23 cellular contexts compared by ENCODE assay signal in the genomic region with DNA sequence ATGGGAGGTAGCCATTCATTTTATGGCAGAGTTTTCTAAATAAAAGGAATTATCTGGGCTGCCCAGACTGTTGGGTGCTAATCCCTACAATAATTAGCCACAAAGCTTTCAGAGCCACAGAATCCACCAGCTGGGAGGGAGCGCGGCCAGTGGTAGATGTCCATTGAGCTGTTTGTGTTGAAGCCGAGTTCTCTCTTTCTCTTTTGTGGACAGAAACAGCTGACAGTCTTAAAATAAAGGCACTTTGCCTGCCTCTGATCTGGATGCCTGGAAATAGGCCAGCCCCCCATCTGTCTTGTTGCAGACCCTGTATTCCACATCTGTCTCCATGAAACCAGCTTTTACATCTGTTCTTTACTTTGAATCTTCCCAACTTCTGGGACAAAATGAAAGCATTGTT.
DNase-seq lines count a peak whose midpoint lies in the region; ATAC-seq and TF ChIP-seq lines count a peak whose summit lies in the region.
"Had no signal": no experiment of that assay in that cellular context is flagged by ENCODE, and none has a peak within 500 bp of the region (broad histone marks: within the 10 kb centered on the region; RNA-seq: fewer than 3 reads in every experiment).

No MANE protein-coding gene starts in this region.

- H3K27ac Mint-ChIP-seq in glutamatergic neuron (ENCODE audit: unreplicated experiment) (peak overlapping the region; percentile 94), neural progenitor cell (peak overlapping the region; percentile 15), progenitor cell of endocrine pancreas (no peak overlapping the region)
- H3K27ac Mint-ChIP-seq: activated T-cell treated with anti-CD3 and anti-CD28 coated beads, Interleukin-2, amount 50 U/mL, for 24 hours; CD14-positive monocyte; stimulated activated effector memory CD8-positive, alpha-beta T cell treated with anti-CD3 and anti-CD28 coated beads, Interleukin-12 subunit alpha, Interleukin-12 subunit beta, amount 100 ng/mL, for 72 hours had no signal

- no peak for ATAC-seq in aorta (ENCODE audit: low FRiP score)
- ATAC-seq: left lobe of liver, mucosa of descending colon had no signal

- WGBS in aorta, 2 donors, result 74 to 75% methylated on average over 3 of the region's 3 CpGs
- 17 to 29% methylated on average over 3 of the region's 3 CpGs for WGBS in GM23248 (ENCODE audit: low coverage in 1 of 2, low lambda C conversion rate in 2 of 2, missing lambda C conversion rate in 2 of 2), 2 experiments

- H3K27me3 Mint-ChIP-seq in glutamatergic neuron (ENCODE audit: unreplicated experiment) (peaks cover 4% of the 10 kb centered on the region), neural progenitor cell (ENCODE audit: insufficient read depth, low read depth) (no peaks in the 10 kb centered on the region), progenitor cell of endocrine pancreas (no peaks in the 10 kb centered on the region)
- H3K27me3 Mint-ChIP-seq: activated T-cell treated with anti-CD3 and anti-CD28 coated beads, Interleukin-2, amount 50 U/mL, for 24 hours had no signal

- H2AFZ ChIP-seq in neural progenitor cell (replicated peaks) (no peak overlapping the region), GM23248 (no peak overlapping the region)

- peak overlapping the region; percentile 46 for H3K4me2 ChIP-seq in neural progenitor cell
- no peak overlapping the region for H3K4me2 ChIP-seq in GM23248 (ENCODE audit: unreplicated experiment)

- in situ Hi-C loops in GM23248 (cut with MboI), result no loop called here

- no peaks in the 10 kb centered on the region for H4K20me1 ChIP-seq in neural progenitor cell (ENCODE audit: low read depth)
- H4K20me1 ChIP-seq in GM23248 (ENCODE audit: insufficient read depth), result no peaks in the 10 kb centered on the region

- no peaks in the 10 kb centered on the region for H3K9me2 ChIP-seq in GM23248 (ENCODE audit: insufficient read depth)

- H3K4me1 ChIP-seq in neural progenitor cell (peaks cover 12% of the 10 kb centered on the region), aorta (ENCODE audit: control insufficient read depth in 1 of 2, insufficient read depth in 2 of 2, low read length in 2 of 2) (peaks cover 0 to 1% of the 10 kb centered on the region in 2 donors), GM23248 (ENCODE audit: insufficient read depth) (no peaks in the 10 kb centered on the region)
- H3K4me1 ChIP-seq: testis had no signal

- H3K9ac ChIP-seq in neural progenitor cell (no peak overlapping the region), GM23248 (no peak overlapping the region)

- no peaks in the 10 kb centered on the region for H3K27me3 ChIP-seq in neural progenitor cell
- H3K27me3 ChIP-seq in aorta (ENCODE audit: control insufficient read depth in 1 of 2, insufficient read depth in 2 of 2, low read length in 1 of 2), result no peaks in the 10 kb centered on the region
- no peaks in the 10 kb centered on the region for H3K27me3 ChIP-seq in GM23248 (replicated peaks; ENCODE audit: insufficient read depth)
- H3K27me3 ChIP-seq: dorsolateral prefrontal cortex, testis had no signal

- H3F3A ChIP-seq in neural progenitor cell (ENCODE audit: low read depth), result peaks cover 22% of the 10 kb centered on the region
- H3F3A ChIP-seq in GM23248 (ENCODE audit: insufficient read depth), result no peaks in the 10 kb centered on the region

- H3K9me3 Mint-ChIP-seq in glutamatergic neuron (ENCODE audit: unreplicated experiment) (peaks cover 4% of the 10 kb centered on the region), neural progenitor cell (no peaks in the 10 kb centered on the region), progenitor cell of endocrine pancreas (ENCODE audit: low read depth) (no peaks in the 10 kb centered on the region)
- H3K9me3 Mint-ChIP-seq: activated T-cell treated with anti-CD3 and anti-CD28 coated beads, Interleukin-2, amount 50 U/mL, for 24 hours; stimulated activated effector memory CD8-positive, alpha-beta T cell treated with anti-CD3 and anti-CD28 coated beads, Interleukin-12 subunit alpha, Interleukin-12 subunit beta, amount 100 ng/mL, for 72 hours had no signal

- H3K79me2 ChIP-seq in neural progenitor cell (ENCODE audit: low read depth) (no peaks in the 10 kb centered on the region), GM23248 (ENCODE audit: insufficient read depth) (no peaks in the 10 kb centered on the region)

- H3K36me3 Mint-ChIP-seq in glutamatergic neuron (ENCODE audit: unreplicated experiment) (peaks cover 5% of the 10 kb centered on the region), neural progenitor cell (no peaks in the 10 kb centered on the region), progenitor cell of endocrine pancreas (ENCODE audit: insufficient read depth) (no peaks in the 10 kb centered on the region)
- H3K36me3 Mint-ChIP-seq: CD14-positive monocyte; stimulated activated effector memory CD8-positive, alpha-beta T cell treated with anti-CD3 and anti-CD28 coated beads, Interleukin-12 subunit alpha, Interleukin-12 subunit beta, amount 100 ng/mL, for 72 hours had no signal

- no peaks in the 10 kb centered on the region for H3K9me3 ChIP-seq in neural progenitor cell (ENCODE audit: low read depth)
- no peaks in the 10 kb centered on the region for H3K9me3 ChIP-seq in aorta (ENCODE audit: control insufficient read depth, low read length)
- H3K9me3 ChIP-seq in GM23248 (ENCODE audit: low read depth), result no peaks in the 10 kb centered on the region
- H3K9me3 ChIP-seq: mucosa of descending colon, testis had no signal

- H3K27ac ChIP-seq in neural progenitor cell (peak overlapping the region; percentile 74), aorta (ENCODE audit: low read depth in 1 of 2, low read length in 2 of 2) (no peak overlapping the region), GM23248 (no peak overlapping the region)
- H3K27ac ChIP-seq: testis had no signal

- H3K4me3 ChIP-seq in neural progenitor cell (no peak overlapping the region), aorta (ENCODE audit: low read length in 2 of 2) (no peak overlapping the region), GM23248 (no peak overlapping the region)
- H3K4me3 ChIP-seq: dorsolateral prefrontal cortex, mucosa of descending colon, testis had no signal

- no peak for TF ChIP-seq CTCF in glutamatergic neuron (IDR thresholded peaks at IDR 0.05; ENCODE audit: partially characterized antibody, unreplicated experiment)
- TF ChIP-seq CTCF in neural progenitor cell (IDR thresholded peaks at IDR 0.05), result no peak
- TF ChIP-seq CTCF in progenitor cell of endocrine pancreas (IDR thresholded peaks at IDR 0.05; ENCODE audit: unreplicated experiment), result no peak

- intact Hi-C loops in aorta (cut with DNase I), result no loop called here

- H3K36me3 ChIP-seq in neural progenitor cell, result no peaks in the 10 kb centered on the region
- H3K36me3 ChIP-seq in aorta (ENCODE audit: control insufficient read depth in 1 of 2, insufficient read depth in 2 of 2, low read length in 1 of 2), result no peaks in the 10 kb centered on the region
- H3K36me3 ChIP-seq in GM23248 (ENCODE audit: low read depth), result no peaks in the 10 kb centered on the region

- peak; percentile 53 for DNase-seq in D341Med (ENCODE audit: low spot score)
- DNase-seq in NCI-H82 (lab: John Stamatoyannopoulos, UW), result peak; percentile 88
- peak; percentile 25 for DNase-seq in glutamatergic neuron
- DNase-seq in neural progenitor cell (ENCODE audit: low spot score), result peak; percentile 79
- no peak for DNase-seq in aorta
- no peak for DNase-seq in GM23248
- DNase-seq in GDM1 (lab: John Stamatoyannopoulos, UW), result no peak
- DNase-seq in progenitor cell of endocrine pancreas (ENCODE audit: low spot score, unreplicated experiment), result no peak
- DNase-seq: ACHN; activated CD4-positive, CD25-positive, alpha-beta regulatory T cell treated with anti-CD3 and anti-CD28 coated beads, Interleukin-2, amount 50 U/mL, for 72 hours; activated naive CD4-positive, alpha-beta T cell treated with Interleukin-2 at 50 U/mL for 16 hours; activated T-cell treated with anti-CD3 and anti-CD28 coated beads, Interleukin-2, amount 50 U/mL, for 24 hours; amniotic stem cell; central memory CD4-positive, alpha-beta T cell; DMS153; NCI-H187 treated with DMSO at 0.1 percent for 48 hours; SW 1271; testis had no signal

- H3K4me1 Mint-ChIP-seq in glutamatergic neuron (ENCODE audit: low read depth, unreplicated experiment) (peaks cover 12% of the 10 kb centered on the region), neural progenitor cell (peaks cover 7% of the 10 kb centered on the region), progenitor cell of endocrine pancreas (ENCODE audit: low read depth) (no peaks in the 10 kb centered on the region)
- H3K4me1 Mint-ChIP-seq: stimulated activated effector memory CD8-positive, alpha-beta T cell treated with anti-CD3 and anti-CD28 coated beads, Interleukin-12 subunit alpha, Interleukin-12 subunit beta, amount 100 ng/mL, for 72 hours had no signal

- H3K4me3 Mint-ChIP-seq in glutamatergic neuron (ENCODE audit: unreplicated experiment) (peak overlapping the region; percentile 19), neural progenitor cell (no peak overlapping the region), progenitor cell of endocrine pancreas (ENCODE audit: low read depth) (no peak overlapping the region)
- H3K4me3 Mint-ChIP-seq: activated T-cell treated with anti-CD3 and anti-CD28 coated beads, Interleukin-2, amount 50 U/mL, for 24 hours; CD14-positive monocyte; stimulated activated effector memory CD8-positive, alpha-beta T cell treated with anti-CD3 and anti-CD28 coated beads, Interleukin-12 subunit alpha, Interleukin-12 subunit beta, amount 100 ng/mL, for 72 hours had no signal

Comparison
In these comparisons a context has a peak if more than half of its experiments do, and no peak if none do; other contexts are left out.
1. DNase-seq: peak in D341Med (single experiment), NCI-H82 (single experiment), glutamatergic neuron (single experiment) and neural progenitor cell (single experiment); none in aorta (0 of 2), GM23248 (single experiment), GDM1 (single experiment) and progenitor cell of endocrine pancreas (single experiment).